24 cellular contexts compared by ENCODE assay signal in the genomic region with DNA sequence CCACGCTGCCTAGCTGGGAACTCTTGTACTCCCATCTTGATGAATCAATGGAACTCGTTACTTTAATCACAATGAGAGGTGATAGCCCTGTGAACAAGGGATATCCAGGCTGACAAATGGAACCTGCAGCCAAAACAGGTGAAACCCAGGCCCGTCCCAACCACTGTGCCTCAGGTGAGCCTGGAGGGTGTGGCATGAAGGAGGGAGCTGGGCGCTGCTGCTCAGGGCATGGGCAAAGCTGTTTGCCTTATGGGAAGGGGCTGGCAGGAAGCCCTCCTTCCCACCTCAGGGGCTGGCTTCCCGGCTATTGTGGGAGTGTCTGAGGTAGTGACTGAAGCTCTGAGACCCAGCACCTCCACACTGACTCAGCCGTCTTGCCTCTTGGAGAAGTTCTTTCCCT.
"Had no signal": no experiment of that assay in that cellular context is flagged by ENCODE, and none has a peak within 500 bp of the region (broad histone marks: within the 10 kb centered on the region; RNA-seq: fewer than 3 reads in every experiment).

No MANE protein-coding gene starts in this region.

- H3K27me3 ChIP-seq: colonic mucosa, esophagus muscularis mucosa, foreskin keratinocyte, gastrocnemius medialis, gastroesophageal sphincter had no signal

- H3K27me3 Mint-ChIP-seq: effector memory CD8-positive, alpha-beta T cell had no signal

- H3K4me3 ChIP-seq: colonic mucosa, coronary artery, dorsolateral prefrontal cortex, esophagus muscularis mucosa, esophagus squamous epithelium, gastrocnemius medialis, gastroesophageal sphincter, heart left ventricle, heart right ventricle had no signal

- H3K27ac ChIP-seq: colonic mucosa, coronary artery, dorsolateral prefrontal cortex, epithelial cell of prostate, esophagus muscularis mucosa, esophagus squamous epithelium, foreskin keratinocyte, gastrocnemius medialis, gastroesophageal sphincter, heart left ventricle, heart right ventricle had no signal

- H3K9me3 Mint-ChIP-seq: dendritic cell treated with granulocyte-macrophage colony-stimulating factor and Interleukin-4, amounts not matched to agents 40 ng/mL and 50 ng/mL, for 4 days; effector memory CD8-positive, alpha-beta T cell had no signal

- H3K4me1 ChIP-seq: colonic mucosa, esophagus muscularis mucosa, esophagus squamous epithelium, foreskin keratinocyte, gastrocnemius medialis, gastroesophageal sphincter, heart left ventricle, heart right ventricle had no signal

- H3K4me3 Mint-ChIP-seq: dendritic cell treated with granulocyte-macrophage colony-stimulating factor and Interleukin-4, amounts not matched to agents 40 ng/mL and 50 ng/mL, for 4 days; effector memory CD8-positive, alpha-beta T cell had no signal

- H3K36me3 ChIP-seq: colonic mucosa, esophagus muscularis mucosa, esophagus squamous epithelium, gastrocnemius medialis, gastroesophageal sphincter, heart left ventricle, heart right ventricle had no signal

- H3K9me3 ChIP-seq: colonic mucosa, esophagus squamous epithelium, gastrocnemius medialis, gastroesophageal sphincter, heart left ventricle, heart right ventricle had no signal

- ATAC-seq: effector memory CD8-positive, alpha-beta T cell; esophagus mucosa; foreskin keratinocyte; gastrocnemius medialis; gastroesophageal sphincter; heart left ventricle; heart right ventricle had no signal

- H3K27ac Mint-ChIP-seq: dendritic cell treated with granulocyte-macrophage colony-stimulating factor and Interleukin-4, amounts not matched to agents 40 ng/mL and 50 ng/mL, for 4 days; effector memory CD8-positive, alpha-beta T cell had no signal

- DNase-seq: colonic mucosa; cortex of kidney; dermis blood vessel endothelial cell; dorsolateral prefrontal cortex; effector CD4-positive, alpha-beta T cell; effector CD8-positive, alpha-beta T cell; effector memory CD4-positive, alpha-beta T cell; effector memory CD8-positive, alpha-beta T cell; erythroblast; esophagus squamous epithelium; foreskin fibroblast; foreskin keratinocyte; foreskin melanocyte; gastrocnemius medialis; glutamatergic neuron; head of caudate nucleus; heart left ventricle; heart right ventricle had no signal
